In the genomic region with DNA sequence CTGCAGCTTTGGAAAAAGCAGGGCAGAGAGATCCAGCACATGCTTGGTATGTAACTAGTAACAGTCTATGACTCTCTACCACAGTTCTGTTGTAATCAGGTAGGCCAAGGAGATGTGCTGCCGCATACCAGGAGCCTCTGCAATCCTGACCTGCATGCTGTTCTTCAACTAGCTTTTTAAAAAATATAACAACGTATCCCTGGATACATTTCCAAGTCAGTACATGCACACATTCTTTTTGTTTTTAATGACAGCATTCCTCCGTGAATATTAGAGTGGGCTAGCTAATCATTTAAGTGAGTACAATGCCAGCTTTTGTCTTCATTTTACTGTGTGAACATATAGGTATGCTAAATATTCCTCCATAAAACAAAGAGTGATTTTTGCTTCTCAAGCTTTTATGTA, we compare ENCODE assay signal across 15 cellular contexts.
DNase-seq lines count a peak whose midpoint lies in the region; ATAC-seq, FAIRE-seq and TF ChIP-seq lines count a peak whose summit lies in the region.
"Had no signal": no experiment of that assay in that cellular context is flagged by ENCODE, and none has a peak within 500 bp of the region (broad histone marks: within the 10 kb centered on the region; RNA-seq: fewer than 3 reads in every experiment).

No MANE protein-coding gene starts in this region.

- FAIRE-seq in H54 (lab: Jason Lieb, UNC) (peak; percentile 20), GM19239 (lab: Jason Lieb, UNC) (no peak)
- FAIRE-seq: endothelial cell of umbilical vein had no signal

- H3K4me1 ChIP-seq in RWPE2 (ENCODE audit: insufficient read depth, poor library complexity, severe bottlenecking) (peaks cover 20% of the 10 kb centered on the region), right cardiac atrium (ENCODE audit: control insufficient read depth, insufficient read depth, low read length) (no peaks in the 10 kb centered on the region)

- peak; percentile 97 for ATAC-seq in RWPE2 (ENCODE audit: low read depth)
- peak; percentile 29 to 35 for ATAC-seq in right cardiac atrium

- TF ChIP-seq POLR2A in H54 (IDR thresholded peaks at IDR 0.05; ENCODE audit: low read depth, low read length), result no peak

- H3K27me3 ChIP-seq in RWPE2 (ENCODE audit: insufficient read depth, poor library complexity, severe bottlenecking), result no peaks in the 10 kb centered on the region
- no peaks in the 10 kb centered on the region for H3K27me3 ChIP-seq in right cardiac atrium (ENCODE audit: control insufficient read depth, insufficient read depth)

- H3K27ac ChIP-seq in RWPE2 (ENCODE audit: poor library complexity, severe bottlenecking), result peak overlapping the region; percentile 93
- H3K27ac ChIP-seq in right cardiac atrium (ENCODE audit: low read length), result no peak overlapping the region
- H3K27ac ChIP-seq: coronary artery had no signal

- no peaks in the 10 kb centered on the region for H3K36me3 ChIP-seq in RWPE2 (ENCODE audit: low read depth)

- WGBS in right cardiac atrium, result 61% methylated on average over 3 of the region's 3 CpGs

- DNase-seq in H54 (ENCODE audit: insufficient read length, low spot score), result no peak
- peak; percentile 60 for DNase-seq in RWPE2 (ENCODE audit: low spot score)
- DNase-seq in right cardiac atrium, result no peak
- peak; percentile 43 for DNase-seq in retinal pigment epithelial cell (ENCODE audit: low read depth)
- DNase-seq in GM19239 (ENCODE audit: insufficient read length, low spot score), result no peak
- no peak for DNase-seq in ureter (ENCODE audit: low spot score)
- no peak for DNase-seq in activated CD4-positive, alpha-beta T cell treated with anti-CD3 and anti-CD28 coated beads for 1 hour
- DNase-seq: activated CD4-positive, alpha-beta T cell treated with anti-CD3 and anti-CD28 coated beads, Interleukin-2, amount 50 U/mL, for 1 hour; activated naive CD4-positive, alpha-beta T cell; activated T-cell treated with anti-CD3 and anti-CD28 coated beads for 4 hours; AML-193; aorta; NCI-H2081 treated with DMSO at 0.1 percent for 48 hours had no signal

- TF ChIP-seq CTCF in RWPE2 (IDR thresholded peaks at IDR 0.05; ENCODE audit: poor library complexity, severe bottlenecking), result no peak
- TF ChIP-seq CTCF in retinal pigment epithelial cell (conservative IDR thresholded peaks at IDR 0.05; ENCODE audit: low read depth, low read length), result no peak

- no peaks in the 10 kb centered on the region for H3K9me3 ChIP-seq in RWPE2 (ENCODE audit: severe bottlenecking)
- H3K9me3 ChIP-seq in right cardiac atrium (ENCODE audit: control insufficient read depth, low read length), result no peaks in the 10 kb centered on the region

- H3K4me3 ChIP-seq in RWPE2 (ENCODE audit: severe bottlenecking) (no peak overlapping the region), right cardiac atrium (ENCODE audit: low read length) (no peak overlapping the region), retinal pigment epithelial cell (ENCODE audit: low read length) (no peak overlapping the region)
- H3K4me3 ChIP-seq: coronary artery had no signal

- intact Hi-C loops in right cardiac atrium (cut with DNase I), result no loop called here

Comparison
In these comparisons a context has a peak if more than half of its experiments do, and no peak if none do; other contexts are left out.
1. DNase-seq: peak in RWPE2 (single experiment) and retinal pigment epithelial cell (single experiment); none in H54 (single experiment), right cardiac atrium (0 of 3), GM19239 (single experiment), ureter (single experiment) and activated CD4-positive, alpha-beta T cell treated with anti-CD3 and anti-CD28 coated beads for 1 hour (single experiment).